1 cellular context compared by ENCODE assay signal in genomic region chr6:45548657-45549515, GRCh38.
TF ChIP-seq lines count a peak whose summit lies in the region.

No MANE protein-coding gene starts in this region.

TF ChIP-seq in GM12878, 131 proteins besides CTCF, POLR2A, EP300 and RAD21 (continued from another document and continues in another):
- TF ChIP-seq, protein P1, sequence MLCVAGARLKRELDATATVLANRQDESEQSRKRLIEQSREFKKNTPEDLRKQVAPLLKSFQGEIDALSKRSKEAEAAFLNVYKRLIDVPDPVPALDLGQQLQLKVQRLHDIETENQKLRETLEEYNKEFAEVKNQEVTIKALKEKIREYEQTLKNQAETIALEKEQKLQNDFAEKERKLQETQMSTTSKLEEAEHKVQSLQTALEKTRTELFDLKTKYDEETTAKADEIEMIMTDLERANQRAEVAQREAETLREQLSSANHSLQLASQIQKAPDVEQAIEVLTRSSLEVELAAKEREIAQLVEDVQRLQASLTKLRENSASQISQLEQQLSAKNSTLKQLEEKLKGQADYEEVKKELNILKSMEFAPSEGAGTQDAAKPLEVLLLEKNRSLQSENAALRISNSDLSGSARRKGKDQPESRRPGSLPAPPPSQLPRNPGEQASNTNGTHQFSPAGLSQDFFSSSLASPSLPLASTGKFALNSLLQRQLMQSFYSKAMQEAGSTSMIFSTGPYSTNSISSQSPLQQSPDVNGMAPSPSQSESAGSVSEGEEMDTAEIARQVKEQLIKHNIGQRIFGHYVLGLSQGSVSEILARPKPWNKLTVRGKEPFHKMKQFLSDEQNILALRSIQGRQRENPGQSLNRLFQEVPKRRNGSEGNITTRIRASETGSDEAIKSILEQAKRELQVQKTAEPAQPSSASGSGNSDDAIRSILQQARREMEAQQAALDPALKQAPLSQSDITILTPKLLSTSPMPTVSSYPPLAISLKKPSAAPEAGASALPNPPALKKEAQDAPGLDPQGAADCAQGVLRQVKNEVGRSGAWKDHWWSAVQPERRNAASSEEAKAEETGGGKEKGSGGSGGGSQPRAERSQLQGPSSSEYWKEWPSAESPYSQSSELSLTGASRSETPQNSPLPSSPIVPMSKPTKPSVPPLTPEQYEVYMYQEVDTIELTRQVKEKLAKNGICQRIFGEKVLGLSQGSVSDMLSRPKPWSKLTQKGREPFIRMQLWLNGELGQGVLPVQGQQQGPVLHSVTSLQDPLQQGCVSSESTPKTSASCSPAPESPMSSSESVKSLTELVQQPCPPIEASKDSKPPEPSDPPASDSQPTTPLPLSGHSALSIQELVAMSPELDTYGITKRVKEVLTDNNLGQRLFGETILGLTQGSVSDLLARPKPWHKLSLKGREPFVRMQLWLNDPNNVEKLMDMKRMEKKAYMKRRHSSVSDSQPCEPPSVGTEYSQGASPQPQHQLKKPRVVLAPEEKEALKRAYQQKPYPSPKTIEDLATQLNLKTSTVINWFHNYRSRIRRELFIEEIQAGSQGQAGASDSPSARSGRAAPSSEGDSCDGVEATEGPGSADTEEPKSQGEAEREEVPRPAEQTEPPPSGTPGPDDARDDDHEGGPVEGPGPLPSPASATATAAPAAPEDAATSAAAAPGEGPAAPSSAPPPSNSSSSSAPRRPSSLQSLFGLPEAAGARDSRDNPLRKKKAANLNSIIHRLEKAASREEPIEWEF (IDR thresholded peaks at IDR 0.05; ENCODE audit: insufficient replicate concordance, low read depth, low read length) = no peak
- TF ChIP-seq RBBP5 (conservative IDR thresholded peaks at IDR 0.05) = no peak
- TF ChIP-seq, protein P2, sequence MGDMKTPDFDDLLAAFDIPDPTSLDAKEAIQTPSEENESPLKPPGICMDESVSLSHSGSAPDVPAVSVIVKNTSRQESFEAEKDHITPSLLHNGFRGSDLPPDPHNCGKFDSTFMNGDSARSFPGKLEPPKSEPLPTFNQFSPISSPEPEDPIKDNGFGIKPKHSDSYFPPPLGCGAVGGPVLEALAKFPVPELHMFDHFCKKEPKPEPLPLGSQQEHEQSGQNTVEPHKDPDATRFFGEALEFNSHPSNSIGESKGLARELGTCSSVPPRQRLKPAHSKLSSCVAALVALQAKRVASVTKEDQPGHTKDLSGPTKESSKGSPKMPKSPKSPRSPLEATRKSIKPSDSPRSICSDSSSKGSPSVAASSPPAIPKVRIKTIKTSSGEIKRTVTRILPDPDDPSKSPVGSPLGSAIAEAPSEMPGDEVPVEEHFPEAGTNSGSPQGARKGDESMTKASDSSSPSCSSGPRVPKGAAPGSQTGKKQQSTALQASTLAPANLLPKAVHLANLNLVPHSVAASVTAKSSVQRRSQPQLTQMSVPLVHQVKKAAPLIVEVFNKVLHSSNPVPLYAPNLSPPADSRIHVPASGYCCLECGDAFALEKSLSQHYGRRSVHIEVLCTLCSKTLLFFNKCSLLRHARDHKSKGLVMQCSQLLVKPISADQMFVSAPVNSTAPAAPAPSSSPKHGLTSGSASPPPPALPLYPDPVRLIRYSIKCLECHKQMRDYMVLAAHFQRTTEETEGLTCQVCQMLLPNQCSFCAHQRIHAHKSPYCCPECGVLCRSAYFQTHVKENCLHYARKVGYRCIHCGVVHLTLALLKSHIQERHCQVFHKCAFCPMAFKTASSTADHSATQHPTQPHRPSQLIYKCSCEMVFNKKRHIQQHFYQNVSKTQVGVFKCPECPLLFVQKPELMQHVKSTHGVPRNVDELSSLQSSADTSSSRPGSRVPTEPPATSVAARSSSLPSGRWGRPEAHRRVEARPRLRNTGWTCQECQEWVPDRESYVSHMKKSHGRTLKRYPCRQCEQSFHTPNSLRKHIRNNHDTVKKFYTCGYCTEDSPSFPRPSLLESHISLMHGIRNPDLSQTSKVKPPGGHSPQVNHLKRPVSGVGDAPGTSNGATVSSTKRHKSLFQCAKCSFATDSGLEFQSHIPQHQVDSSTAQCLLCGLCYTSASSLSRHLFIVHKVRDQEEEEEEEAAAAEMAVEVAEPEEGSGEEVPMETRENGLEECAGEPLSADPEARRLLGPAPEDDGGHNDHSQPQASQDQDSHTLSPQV (IDR thresholded peaks at IDR 0.05) = no peak
- TF ChIP-seq ZNF217 (IDR thresholded peaks at IDR 0.05) = no peak
- TF ChIP-seq JUND (IDR thresholded peaks at IDR 0.05; ENCODE audit: low read depth, low read length) = no peak
- peak; percentile 88 for TF ChIP-seq MEF2B (IDR thresholded peaks at IDR 0.05; ENCODE audit: partially characterized antibody, poor library complexity, severe bottlenecking)
- no peak for TF ChIP-seq NRF1 (conservative IDR thresholded peaks at IDR 0.05; ENCODE audit: low read depth, low read length)
- TF ChIP-seq, protein P3, sequence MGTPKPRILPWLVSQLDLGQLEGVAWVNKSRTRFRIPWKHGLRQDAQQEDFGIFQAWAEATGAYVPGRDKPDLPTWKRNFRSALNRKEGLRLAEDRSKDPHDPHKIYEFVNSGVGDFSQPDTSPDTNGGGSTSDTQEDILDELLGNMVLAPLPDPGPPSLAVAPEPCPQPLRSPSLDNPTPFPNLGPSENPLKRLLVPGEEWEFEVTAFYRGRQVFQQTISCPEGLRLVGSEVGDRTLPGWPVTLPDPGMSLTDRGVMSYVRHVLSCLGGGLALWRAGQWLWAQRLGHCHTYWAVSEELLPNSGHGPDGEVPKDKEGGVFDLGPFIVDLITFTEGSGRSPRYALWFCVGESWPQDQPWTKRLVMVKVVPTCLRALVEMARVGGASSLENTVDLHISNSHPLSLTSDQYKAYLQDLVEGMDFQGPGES (IDR thresholded peaks at IDR 0.05) = no peak
- TF ChIP-seq RELB (IDR thresholded peaks at IDR 0.05; ENCODE audit: low read depth) = no peak
- TF ChIP-seq ZBTB11 (CRISPR knock-in tag; IDR thresholded peaks at IDR 0.05) = no peak
- TF ChIP-seq YY1 (IDR thresholded peaks at IDR 0.05; ENCODE audit: low read depth, low read length) = no peak
- TF ChIP-seq CREB1 (IDR thresholded peaks at IDR 0.05; ENCODE audit: low read depth) = no peak
- no peak for TF ChIP-seq ZBTB33 (IDR thresholded peaks at IDR 0.05)
- no peak for TF ChIP-seq CBFB (IDR thresholded peaks at IDR 0.05; ENCODE audit: low read depth)
- TF ChIP-seq EZH2 (IDR thresholded peaks at IDR 0.05; ENCODE audit: borderline replicate concordance, control insufficient read depth, low read depth, low read length) = no peak
- TF ChIP-seq, protein P4, sequence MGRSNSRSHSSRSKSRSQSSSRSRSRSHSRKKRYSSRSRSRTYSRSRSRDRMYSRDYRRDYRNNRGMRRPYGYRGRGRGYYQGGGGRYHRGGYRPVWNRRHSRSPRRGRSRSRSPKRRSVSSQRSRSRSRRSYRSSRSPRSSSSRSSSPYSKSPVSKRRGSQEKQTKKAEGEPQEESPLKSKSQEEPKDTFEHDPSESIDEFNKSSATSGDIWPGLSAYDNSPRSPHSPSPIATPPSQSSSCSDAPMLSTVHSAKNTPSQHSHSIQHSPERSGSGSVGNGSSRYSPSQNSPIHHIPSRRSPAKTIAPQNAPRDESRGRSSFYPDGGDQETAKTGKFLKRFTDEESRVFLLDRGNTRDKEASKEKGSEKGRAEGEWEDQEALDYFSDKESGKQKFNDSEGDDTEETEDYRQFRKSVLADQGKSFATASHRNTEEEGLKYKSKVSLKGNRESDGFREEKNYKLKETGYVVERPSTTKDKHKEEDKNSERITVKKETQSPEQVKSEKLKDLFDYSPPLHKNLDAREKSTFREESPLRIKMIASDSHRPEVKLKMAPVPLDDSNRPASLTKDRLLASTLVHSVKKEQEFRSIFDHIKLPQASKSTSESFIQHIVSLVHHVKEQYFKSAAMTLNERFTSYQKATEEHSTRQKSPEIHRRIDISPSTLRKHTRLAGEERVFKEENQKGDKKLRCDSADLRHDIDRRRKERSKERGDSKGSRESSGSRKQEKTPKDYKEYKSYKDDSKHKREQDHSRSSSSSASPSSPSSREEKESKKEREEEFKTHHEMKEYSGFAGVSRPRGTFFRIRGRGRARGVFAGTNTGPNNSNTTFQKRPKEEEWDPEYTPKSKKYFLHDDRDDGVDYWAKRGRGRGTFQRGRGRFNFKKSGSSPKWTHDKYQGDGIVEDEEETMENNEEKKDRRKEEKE (IDR thresholded peaks at IDR 0.05) = no peak
- TF ChIP-seq HCFC1 (IDR thresholded peaks at IDR 0.05; ENCODE audit: low read length) = no peak
- TF ChIP-seq, protein P5, sequence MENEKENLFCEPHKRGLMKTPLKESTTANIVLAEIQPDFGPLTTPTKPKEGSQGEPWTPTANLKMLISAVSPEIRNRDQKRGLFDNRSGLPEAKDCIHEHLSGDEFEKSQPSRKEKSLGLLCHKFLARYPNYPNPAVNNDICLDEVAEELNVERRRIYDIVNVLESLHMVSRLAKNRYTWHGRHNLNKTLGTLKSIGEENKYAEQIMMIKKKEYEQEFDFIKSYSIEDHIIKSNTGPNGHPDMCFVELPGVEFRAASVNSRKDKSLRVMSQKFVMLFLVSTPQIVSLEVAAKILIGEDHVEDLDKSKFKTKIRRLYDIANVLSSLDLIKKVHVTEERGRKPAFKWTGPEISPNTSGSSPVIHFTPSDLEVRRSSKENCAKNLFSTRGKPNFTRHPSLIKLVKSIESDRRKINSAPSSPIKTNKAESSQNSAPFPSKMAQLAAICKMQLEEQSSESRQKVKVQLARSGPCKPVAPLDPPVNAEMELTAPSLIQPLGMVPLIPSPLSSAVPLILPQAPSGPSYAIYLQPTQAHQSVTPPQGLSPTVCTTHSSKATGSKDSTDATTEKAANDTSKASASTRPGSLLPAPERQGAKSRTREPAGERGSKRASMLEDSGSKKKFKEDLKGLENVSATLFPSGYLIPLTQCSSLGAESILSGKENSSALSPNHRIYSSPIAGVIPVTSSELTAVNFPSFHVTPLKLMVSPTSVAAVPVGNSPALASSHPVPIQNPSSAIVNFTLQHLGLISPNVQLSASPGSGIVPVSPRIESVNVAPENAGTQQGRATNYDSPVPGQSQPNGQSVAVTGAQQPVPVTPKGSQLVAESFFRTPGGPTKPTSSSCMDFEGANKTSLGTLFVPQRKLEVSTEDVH (IDR thresholded peaks at IDR 0.05; ENCODE audit: low read depth, partially characterized antibody) = no peak
- TF ChIP-seq MEF2A (IDR thresholded peaks at IDR 0.05; ENCODE audit: insufficient read depth, low read depth, low read length) = no peak
- TF ChIP-seq POLR2AphosphoS2 (IDR thresholded peaks at IDR 0.05; ENCODE audit: low read depth, low read length) = no peak
